In genomic region chr15:70100495-70101331, GRCh38 we compare ENCODE assay signal across 8 cellular contexts. TPM values are rescaled to one million over a fixed set of nuclear protein-coding genes. Genes with fewer than 3 reads are reported as not detected.
DNase-seq lines count a peak whose midpoint lies in the region; FAIRE-seq and TF ChIP-seq lines count a peak whose summit lies in the region.

No MANE protein-coding gene starts in this region.

- H3K27ac Mint-ChIP-seq in activated naive CD4-positive, alpha-beta T cell treated with anti-CD3 and anti-CD28 coated beads, Interleukin-2, amount 50 U/mL, for 24 hours: no peak overlapping the region

- H3K4me3 ChIP-seq in BE2C (ENCODE audit: low read depth, low read length) (peak overlapping the region; percentile 49), hepatocyte (no peak overlapping the region), skin epidermis (peak overlapping the region in 6 of 7 experiments; percentile 5 to 27 (median 23))

- H3K36me3 ChIP-seq in BE2C (no peaks in the 10 kb centered on the region), hepatocyte (replicated peaks; ENCODE audit: insufficient read depth, low read depth) (no peaks in the 10 kb centered on the region)

- H4K20me1 ChIP-seq in hepatocyte (ENCODE audit: insufficient read depth, poor library complexity, severe bottlenecking): no peaks in the 10 kb centered on the region

- H3K27me3 Mint-ChIP-seq in activated naive CD4-positive, alpha-beta T cell treated with anti-CD3 and anti-CD28 coated beads, Interleukin-2, amount 50 U/mL, for 24 hours: peaks cover 1% of the 10 kb centered on the region

- TF ChIP-seq CTCF in BE2C (IDR thresholded peaks at IDR 0.05; ENCODE audit: low read depth, low read length) (peak; percentile 61), hepatocyte (IDR thresholded peaks at IDR 0.05; ENCODE audit: poor library complexity) (peak; percentile 40), D721Med (IDR thresholded peaks at IDR 0.05; ENCODE audit: insufficient read depth, missing control alignments) (no peak)

- H3K9me3 ChIP-seq in BE2C: no peaks in the 10 kb centered on the region
- H3K9me3 ChIP-seq in hepatocyte (ENCODE audit: low read depth): no peaks in the 10 kb centered on the region

- peak; percentile 69 for DNase-seq in BE2C
- peak; percentile 55 for DNase-seq in HT-29 (ENCODE audit: low spot score)
- DNase-seq in SKM-1 treated with dmso at 0.1 percent for 144 hours (lab: John Stamatoyannopoulos, UW; ENCODE audit: unreplicated experiment): peak; percentile 62
- peak; percentile 79 for DNase-seq in hepatocyte (ENCODE audit: low spot score)
- DNase-seq in D721Med (ENCODE audit: insufficient read length, low spot score): no peak
- no peak for DNase-seq in iPS-NIHi7 (ENCODE audit: extremely low spot score)

- peaks cover 5% of the 10 kb centered on the region; the same call in 1 of the 2 replicates for H3K27me3 ChIP-seq in BE2C
- H3K27me3 ChIP-seq in hepatocyte: no peaks in the 10 kb centered on the region

- peaks cover 17% of the 10 kb centered on the region for H3K4me1 Mint-ChIP-seq in activated naive CD4-positive, alpha-beta T cell treated with anti-CD3 and anti-CD28 coated beads, Interleukin-2, amount 50 U/mL, for 24 hours

- no peaks in the 10 kb centered on the region for H3K9me2 ChIP-seq in hepatocyte (replicated peaks; ENCODE audit: insufficient read depth)

- H3K4me2 ChIP-seq in hepatocyte: peak overlapping the region; percentile 84

- peaks cover 2% of the 10 kb centered on the region for H3K36me3 Mint-ChIP-seq in activated naive CD4-positive, alpha-beta T cell treated with anti-CD3 and anti-CD28 coated beads, Interleukin-2, amount 50 U/mL, for 24 hours

- H3K4me1 ChIP-seq in BE2C (peaks cover 9% of the 10 kb centered on the region), hepatocyte (ENCODE audit: insufficient read depth) (peaks cover 25% of the 10 kb centered on the region)

- H3K79me2 ChIP-seq in hepatocyte: peaks cover 18% of the 10 kb centered on the region

- peak overlapping the region; percentile 98 for H3K4me3 Mint-ChIP-seq in activated naive CD4-positive, alpha-beta T cell treated with anti-CD3 and anti-CD28 coated beads, Interleukin-2, amount 50 U/mL, for 24 hours

- peak overlapping the region; percentile 58 for H3K27ac ChIP-seq in hepatocyte
- H3K27ac ChIP-seq in skin epidermis: peak overlapping the region in 10 of 21 experiments; percentile 6 to 66 (median 40)

- WGBS in hepatocyte (ENCODE audit: low lambda C conversion rate, missing lambda C conversion rate): 3% methylated on average over 53 of the region's 53 CpGs

- no peaks in the 10 kb centered on the region for H3K9me3 Mint-ChIP-seq in activated naive CD4-positive, alpha-beta T cell treated with anti-CD3 and anti-CD28 coated beads, Interleukin-2, amount 50 U/mL, for 24 hours

- FAIRE-seq in D721Med (lab: Jason Lieb, UNC): no peak

- peak overlapping the region; percentile 50 for H2AFZ ChIP-seq in hepatocyte

RNA-seq across cellular contexts. Expression of gene TLE3, which starts 3.0 kb away (rescaled TPM):
- 57.2 TPM for polyA plus RNA-seq in BE2C (2012; ENCODE audit: insufficient read depth, insufficient read length, low read depth)
- total RNA-seq in HT-29 (2014; rRNA removed; shearing (Covaris generic)): 59.1 and 77.6 TPM in 2 replicates
- 18.0 and 45.9 TPM in 2 replicates for total RNA-seq in hepatocyte
- polyA plus RNA-seq in hepatocyte: 21.2 and 32.8 TPM in 2 replicates

Comparison
In these comparisons a context has a peak if more than half of its experiments do, and no peak if none do; other contexts are left out.
1. DNase-seq: peak in BE2C (single experiment), HT-29 (single experiment), SKM-1 treated with dmso at 0.1 percent for 144 hours (single experiment) and hepatocyte (single experiment); none in D721Med (single experiment) and iPS-NIHi7 (single experiment).